ENCODE assay signal across 18 cellular contexts in the genomic region with DNA sequence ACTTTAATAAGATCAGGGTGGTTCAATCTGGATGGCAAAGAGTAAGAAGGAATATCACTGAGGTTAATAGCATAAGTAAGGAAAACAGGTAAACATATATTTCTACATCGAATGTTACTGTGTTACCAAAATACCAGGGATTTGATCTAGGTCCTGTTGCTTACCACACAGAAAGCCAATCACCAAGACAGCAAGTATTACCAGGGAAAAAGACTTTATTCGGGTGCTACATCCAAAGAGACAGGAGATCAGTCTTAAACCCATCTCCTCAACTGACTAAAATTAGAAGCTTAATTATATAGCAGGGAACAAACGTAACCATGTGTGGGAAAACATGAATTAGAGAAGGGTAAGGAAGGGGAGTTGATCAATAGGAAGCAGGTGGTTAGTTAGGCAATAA.
DNase-seq lines count a peak whose midpoint lies in the region; ATAC-seq, FAIRE-seq and TF ChIP-seq lines count a peak whose summit lies in the region.
"Had no signal": no experiment of that assay in that cellular context is flagged by ENCODE, and none has a peak within 500 bp of the region (broad histone marks: within the 10 kb centered on the region; RNA-seq: fewer than 3 reads in every experiment).

No MANE protein-coding gene starts in this region.

- TF ChIP-seq POLR2A in HCT116 (IDR thresholded peaks at IDR 0.05; ENCODE audit: borderline replicate concordance, extremely low read depth, insufficient read depth, insufficient read length) (no peak), GM12878 (IDR thresholded peaks at IDR 0.05; ENCODE audit: low read depth, low read length) (no peak)

- DNase-seq in MCF 10A (ENCODE audit: unreplicated experiment) (peak; percentile 4), mammary epithelial cell (no peak), HCT116 (ENCODE audit: low read depth, low spot score) (no peak), GM12878 (ENCODE audit: low read depth, low spot score) (no peak), D341Med (ENCODE audit: low spot score) (no peak)
- DNase-seq: 8988T; C1 segment of cervical spinal cord; Calu3; CD4-positive, alpha-beta memory T cell; COR-L47; DMS153; DMS79 treated with DMSO at 0.1 percent for 48 hours; GF-D8; H9 had no signal

- H3K27ac Mint-ChIP-seq in MCF 10A (ENCODE audit: low read depth, unreplicated experiment) = no peak overlapping the region
- H3K27ac Mint-ChIP-seq: CD4-positive, alpha-beta memory T cell; GM23338; H9 had no signal

- 75% methylated on average over 3 of the region's 3 CpGs for WGBS in mammary epithelial cell (ENCODE audit: low coverage, missing lambda C conversion rate)
- whole genome bisulfite sequencing in GM12878 (ENCODE audit: insufficient coverage, insufficient replicate concordance, low lambda C conversion rate, missing lambda C conversion rate) = 6% methylated on average over 3 of the region's 3 CpGs

- H3K4me2 ChIP-seq in mammary epithelial cell (ENCODE audit: insufficient read depth, low read depth, low read length) (no peak overlapping the region), HCT116 (ENCODE audit: low read length) (no peak overlapping the region), GM12878 (ENCODE audit: control insufficient read depth, insufficient read depth) (no peak overlapping the region)
- H3K4me2 ChIP-seq: GM23338 had no signal

- H3K27ac ChIP-seq in mammary epithelial cell (ENCODE audit: insufficient read depth, low read depth, low read length) (no peak overlapping the region), HCT116 (ENCODE audit: low read depth, low read length) (no peak overlapping the region), GM12878 (ENCODE audit: control insufficient read depth, insufficient read depth) (no peak overlapping the region)

- CTCF ChIA-PET in MCF 10A (lab: Yijun Ruan, JAX) (no interaction called here), mammary epithelial cell (lab: Charles Lee; ENCODE audit: low non-redundant PET) (no interaction called here), HCT116 (lab: Charles Lee) (no interaction called here), GM12878 (lab: Yijun Ruan, JAX) (no interaction called here)

- H4K20me1 ChIP-seq in mammary epithelial cell (ENCODE audit: insufficient read depth, low read length) (no peaks in the 10 kb centered on the region), HCT116 (ENCODE audit: insufficient read depth) (no peaks in the 10 kb centered on the region), GM12878 (ENCODE audit: control insufficient read depth, insufficient read depth) (no peaks in the 10 kb centered on the region)

- H3K9me3 ChIP-seq in mammary epithelial cell (replicated peaks; ENCODE audit: insufficient read depth, low read length) (peaks cover 3% of the 10 kb centered on the region), HCT116 (ENCODE audit: control insufficient read depth in 1 of 2, insufficient read depth in 1 of 2, low read depth in 1 of 2, low read length in 2 of 2) (peaks cover 7 to 22% of the 10 kb centered on the region in 2 experiments; a peak in 2 of 4 replicates), GM12878 (replicated peaks; ENCODE audit: control insufficient read depth, insufficient read depth, low read length) (peaks cover 4% of the 10 kb centered on the region; the same call in 2 of the 3 replicates)

- H3K79me2 ChIP-seq in mammary epithelial cell (ENCODE audit: insufficient read depth, low read length) (no peaks in the 10 kb centered on the region), HCT116 (ENCODE audit: insufficient read depth, low read length) (no peaks in the 10 kb centered on the region), GM12878 (ENCODE audit: control insufficient read depth, insufficient read depth, low read length) (no peaks in the 10 kb centered on the region)

- BruUV-seq in MCF 10A (replicated peaks; lab: Mats Ljungman, UMichigan) (no TSS peak), mammary epithelial cell (replicated peaks; lab: Mats Ljungman, UMichigan) (no TSS peak), HCT116 (replicated peaks; lab: Mats Ljungman, UMichigan) (no TSS peak), GM12878 (replicated peaks; lab: Mats Ljungman, UMichigan) (no TSS peak)

- in situ Hi-C loops in mammary epithelial cell (cut with MboI; ENCODE audit: low sequenced_read_pairs in 2 of 2) = no loop called here
- in situ Hi-C loops in GM12878 (cut with MboI) = no loop called here

- no peak for FAIRE-seq in GM12878 (lab: Jason Lieb, UNC)
- FAIRE-seq: GM12892, GM19239 had no signal

- peaks cover 16% of the 10 kb centered on the region for H3K9me3 Mint-ChIP-seq in MCF 10A (ENCODE audit: unreplicated experiment)

- no peaks in the 10 kb centered on the region for H3K36me3 ChIP-seq in mammary epithelial cell (ENCODE audit: insufficient read depth, low read length)
- H3K36me3 ChIP-seq in HCT116 (ENCODE audit: control insufficient read depth in 1 of 2, insufficient read depth in 2 of 2, low read length in 2 of 2) = no peaks in the 10 kb centered on the region
- H3K36me3 ChIP-seq in GM12878 (ENCODE audit: control insufficient read depth in 2 of 2, insufficient read depth in 2 of 2, low read length in 1 of 2) = no peaks in the 10 kb centered on the region

- TF ChIP-seq RAD21 in HCT116 (IDR thresholded peaks at IDR 0.05; ENCODE audit: low read depth) = no peak
- TF ChIP-seq RAD21 in GM12878 (IDR thresholded peaks at IDR 0.05; ENCODE audit: insufficient read depth, low read depth, low read length) = no peak

- no peaks in the 10 kb centered on the region for H3K36me3 Mint-ChIP-seq in MCF 10A (ENCODE audit: insufficient read depth, unreplicated experiment)
- H3K36me3 Mint-ChIP-seq: CD4-positive, alpha-beta memory T cell had no signal

- no peak for TF ChIP-seq EP300 in GM12878 (IDR thresholded peaks at IDR 0.05; ENCODE audit: borderline replicate concordance in 1 of 2, control insufficient read depth in 1 of 2, low read depth in 2 of 2, low read length in 2 of 2)

- H3K27me3 ChIP-seq in mammary epithelial cell (ENCODE audit: insufficient read depth, low read length) (no peaks in the 10 kb centered on the region), HCT116 (ENCODE audit: insufficient read depth, low read length) (no peaks in the 10 kb centered on the region), GM12878 (replicated peaks in 1 of 2; ENCODE audit: control insufficient read depth in 2 of 2, insufficient read depth in 2 of 2, low read length in 1 of 2) (no peaks in the 10 kb centered on the region)

- TF ChIP-seq CTCF in MCF 10A (IDR thresholded peaks at IDR 0.05; ENCODE audit: unreplicated experiment) (no peak), mammary epithelial cell (conservative IDR thresholded peaks at IDR 0.05 in 1 of 2, IDR thresholded peaks at IDR 0.05 in 1 of 2; ENCODE audit: extremely low read depth in 1 of 2, insufficient read depth in 1 of 2, low read depth in 1 of 2, low read length in 2 of 2) (no peak), HCT116 (IDR thresholded peaks at IDR 0.05 in 2 of 3, conservative IDR thresholded peaks at IDR 0.05 in 1 of 3; ENCODE audit: borderline replicate concordance in 1 of 3, insufficient read depth in 1 of 3, low read depth in 2 of 3, low read length in 2 of 3) (no peak), GM12878 (IDR thresholded peaks at IDR 0.05 in 2 of 3, conservative IDR thresholded peaks at IDR 0.05 in 1 of 3; ENCODE audit: control insufficient read depth in 2 of 3, extremely low read depth in 1 of 3, insufficient read depth in 1 of 3, low read depth in 3 of 3, low read length in 3 of 3) (no peak)

- H3K9ac ChIP-seq in mammary epithelial cell (ENCODE audit: insufficient read depth, low read length) (no peak overlapping the region), HCT116 (ENCODE audit: low read length) (no peak overlapping the region), GM12878 (ENCODE audit: control insufficient read depth, insufficient read depth, low read length) (no peak overlapping the region)

- no peak overlapping the region for H3K4me3 ChIP-seq in mammary epithelial cell (replicated peaks in 1 of 3; ENCODE audit: insufficient read depth in 1 of 3, low read depth in 2 of 3, low read length in 3 of 3)
- no peak overlapping the region for H3K4me3 ChIP-seq in HCT116 (replicated peaks in 1 of 2; ENCODE audit: low read depth in 1 of 2, low read length in 2 of 2)
- no peak overlapping the region for H3K4me3 ChIP-seq in GM12878
- H3K4me3 ChIP-seq: GM23338 had no signal

- no peaks in the 10 kb centered on the region for H3K4me1 ChIP-seq in mammary epithelial cell (ENCODE audit: insufficient read depth, low read length)
- no peaks in the 10 kb centered on the region for H3K4me1 ChIP-seq in HCT116 (ENCODE audit: control insufficient read depth in 1 of 2, insufficient read depth in 2 of 2, low read length in 2 of 2)
- no peaks in the 10 kb centered on the region for H3K4me1 ChIP-seq in GM12878 (ENCODE audit: control insufficient read depth, insufficient read depth, low read length)

- no peak overlapping the region for H3K4me3 Mint-ChIP-seq in MCF 10A (ENCODE audit: unreplicated experiment)
- H3K4me3 Mint-ChIP-seq: CD4-positive, alpha-beta memory T cell; GM23338; H9 had no signal

- dilution Hi-C loops in mammary epithelial cell (cut with HindIII; ENCODE audit: low sequenced_read_pairs) = no loop called here

- POLR2A ChIA-PET in MCF 10A (lab: Yijun Ruan, JAX) = no interaction called here
- POLR2A ChIA-PET in HCT116 (lab: Charles Lee) = no interaction called here
- POLR2A ChIA-PET in GM12878 (lab: Charles Lee) = no interaction called here

- no peaks in the 10 kb centered on the region for H3K9me2 ChIP-seq in HCT116 (ENCODE audit: insufficient read depth)

- H3K4me1 Mint-ChIP-seq in MCF 10A (ENCODE audit: insufficient read depth, unreplicated experiment) = no peaks in the 10 kb centered on the region
- H3K4me1 Mint-ChIP-seq: CD4-positive, alpha-beta memory T cell; H9 had no signal

- intact Hi-C loops in MCF 10A (cut with micrococcal nuclease) (no loop called here), mammary epithelial cell (cut with micrococcal nuclease) (no loop called here), HCT116 (cut with micrococcal nuclease) (no loop called here), GM12878 (cut with micrococcal nuclease; ENCODE audit: unreplicated experiment) (no loop called here)

- no peaks in the 10 kb centered on the region for H3K27me3 Mint-ChIP-seq in MCF 10A (ENCODE audit: insufficient read depth, unreplicated experiment)
- H3K27me3 Mint-ChIP-seq: CD4-positive, alpha-beta memory T cell had no signal

- no peak for ATAC-seq in HCT116
- ATAC-seq in GM12878 = no peak
- no peak for ATAC-seq in HG03045 (IDR thresholded peaks at IDR 0.05; ENCODE audit: unreplicated experiment)
- ATAC-seq: GM23338 had no signal

- H2AFZ ChIP-seq in mammary epithelial cell (ENCODE audit: low read depth, low read length) = no peak overlapping the region
- no peak overlapping the region for H2AFZ ChIP-seq in HCT116 (ENCODE audit: low read depth, low read length, poor library complexity, severe bottlenecking)
- H2AFZ ChIP-seq in GM12878 (ENCODE audit: control insufficient read depth, low read depth, low read length) = no peak overlapping the region
- H2AFZ ChIP-seq: GM23338 had no signal

- SMC1A ChIA-PET in GM12878 (lab: Charles Lee; ENCODE audit: uncharacterized antibody, unreplicated experiment) = interaction anchor here (1.8 kb wide), 1 partner anchor 9 kb away, joined by 6 read pairs; no protein-coding TSS in a partner anchor

- RAD21 ChIA-PET in HCT116 (lab: Charles Lee; ENCODE audit: low non-redundant PET in 1 of 2, low total read pairs in 2 of 2, uncharacterized antibody in 2 of 2, unreplicated experiment in 2 of 2) = no interaction called here
- RAD21 ChIA-PET in GM12878 (lab: Charles Lee; ENCODE audit: unreplicated experiment) = no interaction called here

TF ChIP-seq in GM12878, 131 proteins besides CTCF, POLR2A, EP300 and RAD21 (continues in another document):
- peak; percentile 79; the same call in 1 of the 2 replicates for TF ChIP-seq CBX5 (IDR thresholded peaks at IDR 0.05; ENCODE audit: low read depth)
